ENCODE assay signal across 8 cellular contexts in the genomic region with DNA sequence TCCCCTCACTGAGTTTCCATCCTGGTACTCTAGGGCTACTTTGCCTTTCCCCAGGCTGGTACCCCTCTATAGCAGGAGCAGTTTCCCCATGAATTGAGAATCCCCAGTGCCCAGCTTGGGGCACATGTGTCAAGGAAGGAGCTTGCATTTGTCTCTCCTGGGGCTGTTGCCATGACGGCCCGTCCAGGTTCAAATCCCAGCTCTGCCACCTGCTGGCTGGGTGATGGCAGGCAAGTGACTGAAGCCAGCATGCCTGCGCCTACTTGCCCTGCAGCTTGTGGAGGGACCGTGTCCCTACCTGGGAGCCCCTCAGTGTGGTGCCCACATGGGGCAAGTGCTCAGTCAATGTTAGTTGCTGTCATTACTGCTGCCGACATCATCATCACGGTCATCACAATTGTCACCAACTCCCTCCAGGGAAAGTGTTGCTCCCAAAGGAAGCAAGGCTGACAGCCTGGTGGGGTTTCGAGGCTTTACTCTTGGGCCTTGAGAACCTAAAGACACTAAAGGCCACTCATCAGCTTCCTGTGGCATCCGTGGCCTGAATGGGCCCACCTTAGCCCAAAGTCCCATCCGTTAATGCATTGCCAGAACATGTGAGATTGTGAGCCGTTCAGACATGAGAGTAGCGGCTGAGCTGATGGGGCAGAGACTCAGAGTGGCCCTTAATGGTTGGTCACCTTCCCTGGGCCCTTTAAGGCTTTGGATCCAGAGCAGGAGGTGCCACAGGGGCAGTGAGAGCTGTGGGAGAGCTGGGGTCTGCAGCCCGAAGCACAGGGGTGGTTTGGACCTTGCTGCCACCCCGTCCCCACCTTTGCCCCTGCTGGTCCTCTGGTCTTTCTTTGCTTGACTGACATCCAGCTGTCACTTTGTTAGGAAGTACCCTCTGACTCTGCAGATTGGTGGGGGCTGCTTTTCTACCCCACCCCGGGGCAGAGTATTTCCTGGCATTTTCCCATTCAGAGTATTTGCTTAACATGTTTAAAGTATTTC.
DNase-seq lines count a peak whose midpoint lies in the region; ATAC-seq, FAIRE-seq and TF ChIP-seq lines count a peak whose summit lies in the region.

No MANE protein-coding gene starts in this region.

- TF ChIP-seq CTCF in A673 (conservative IDR thresholded peaks at IDR 0.05; ENCODE audit: low read depth, low read length) (peak; percentile 62), GM23338 (conservative IDR thresholded peaks at IDR 0.05; ENCODE audit: low read depth in 2 of 2) (peak; percentile 62 to 88), GM12878 (IDR thresholded peaks at IDR 0.05 in 2 of 3, conservative IDR thresholded peaks at IDR 0.05 in 1 of 3; ENCODE audit: control insufficient read depth in 2 of 3, extremely low read depth in 1 of 3, insufficient read depth in 1 of 3, low read depth in 3 of 3, low read length in 3 of 3) (peak; percentile 34 to 55 (median 48); a peak in 4 of 6 replicates), RWPE1 (conservative IDR thresholded peaks at IDR 0.05; ENCODE audit: low read depth) (no peak)

- POLR2A ChIA-PET in A673 (lab: Charles Lee; ENCODE audit: low non-redundant PET) (interaction anchor here (0.6 kb wide), 1 partner anchor 13 kb away, joined by 3 read pairs; no protein-coding TSS in a partner anchor), GM12878 (lab: Charles Lee) (no interaction called here), RWPE1 (lab: Yijun Ruan, JAX; ENCODE audit: low non-redundant PET) (no interaction called here)

- BruUV-seq in A673 (replicated peaks; lab: Mats Ljungman, UMichigan): no TSS peak
- BruUV-seq in GM12878 (replicated peaks; lab: Mats Ljungman, UMichigan): no TSS peak

- RAD21 ChIA-PET in GM12878 (lab: Charles Lee; ENCODE audit: unreplicated experiment): interaction anchor here (1.1 to 2.3 kb wide), 2 partner anchors 15 to 227 kb away, joined by 4 to 9 read pairs; no protein-coding TSS in a partner anchor

- in situ Hi-C loops in GM12878 (cut with MboI): no loop called here

- intact Hi-C loops in A673 (cut with micrococcal nuclease; ENCODE audit: unreplicated experiment) (loop anchor here (10.0 kb wide), 1 partner anchor 148 kb away; no protein-coding TSS in a partner anchor), GM12878 (cut with micrococcal nuclease; ENCODE audit: unreplicated experiment) (loop anchor here (1.0 kb wide), 1 partner anchor 227 kb away; no protein-coding TSS in a partner anchor)

- H4K20me1 ChIP-seq in GM23338 (replicated peaks; ENCODE audit: insufficient read depth) (no peaks in the 10 kb centered on the region), GM12878 (ENCODE audit: control insufficient read depth, insufficient read depth) (0 out of 2 replicates have a peak, but pooled peaks cover 3% of the 10 kb centered on the region)

- no peaks in the 10 kb centered on the region for H3K9me3 Mint-ChIP-seq in GM23338

- TF ChIP-seq POLR2A in GM12878 (IDR thresholded peaks at IDR 0.05; ENCODE audit: low read depth, low read length): no peak

- no peak overlapping the region for H3K9ac ChIP-seq in GM12878 (ENCODE audit: control insufficient read depth, insufficient read depth, low read length)

- H3K27me3 ChIP-seq in A673 (replicated peaks; ENCODE audit: insufficient read depth, low read depth, low read length, poor library complexity) (no peaks in the 10 kb centered on the region), GM23338 (ENCODE audit: insufficient read depth) (no peaks in the 10 kb centered on the region), GM12878 (replicated peaks in 1 of 2; ENCODE audit: control insufficient read depth in 2 of 2, insufficient read depth in 2 of 2, low read length in 1 of 2) (no peaks in the 10 kb centered on the region)

- H3K27ac ChIP-seq in A673 (ENCODE audit: low read depth, low read length, poor library complexity, severe bottlenecking) (no peak overlapping the region), GM23338 (ENCODE audit: low read depth) (no peak overlapping the region), GM12878 (ENCODE audit: control insufficient read depth, insufficient read depth) (no peak overlapping the region), RWPE1 (no peak overlapping the region)

- H3F3A ChIP-seq in GM23338 (replicated peaks; ENCODE audit: low read depth): no peaks in the 10 kb centered on the region

- H3K9me3 ChIP-seq in A673 (ENCODE audit: low read depth, low read length, poor library complexity, severe bottlenecking) (no peaks in the 10 kb centered on the region), T-helper 17 cell (ENCODE audit: control insufficient read depth, low read length, poor library complexity, severe bottlenecking) (no peaks in the 10 kb centered on the region), GM12878 (replicated peaks; ENCODE audit: control insufficient read depth, insufficient read depth, low read length) (no peaks in the 10 kb centered on the region)

- SMC1A ChIA-PET in GM12878 (lab: Charles Lee; ENCODE audit: uncharacterized antibody, unreplicated experiment): interaction anchor here (1.3 to 1.8 kb wide), 2 partner anchors 13 to 227 kb away, joined by 5 read pairs; no protein-coding TSS in a partner anchor

- ATAC-seq in GM23338: peak; percentile 83
- peak; percentile 73 for ATAC-seq in T-helper 17 cell
- ATAC-seq in GM12878: peak; percentile 77

- H3K27me3 Mint-ChIP-seq in GM23338 (ENCODE audit: insufficient read depth, low read depth, poor library complexity) (peaks cover 4% of the 10 kb centered on the region), T-helper 17 cell (no peaks in the 10 kb centered on the region)

- H3K4me2 ChIP-seq in GM23338: no peak overlapping the region
- H3K4me2 ChIP-seq in GM12878 (ENCODE audit: control insufficient read depth, insufficient read depth): no peak overlapping the region

- H3K4me3 Mint-ChIP-seq in GM23338 (no peak overlapping the region), T-helper 17 cell (no peak overlapping the region)

- TF ChIP-seq RAD21 in GM12878 (IDR thresholded peaks at IDR 0.05; ENCODE audit: insufficient read depth, low read depth, low read length): peak; percentile 36

- 73% methylated on average over 14 of the region's 14 CpGs for WGBS in GM12878 (ENCODE audit: insufficient coverage, insufficient replicate concordance, low lambda C conversion rate, missing lambda C conversion rate)

- H3K79me2 ChIP-seq in GM23338 (replicated peaks; ENCODE audit: insufficient read depth): no peaks in the 10 kb centered on the region
- no peaks in the 10 kb centered on the region for H3K79me2 ChIP-seq in GM12878 (ENCODE audit: control insufficient read depth, insufficient read depth, low read length)

- no peaks in the 10 kb centered on the region for H3K36me3 ChIP-seq in A673 (ENCODE audit: insufficient read depth, low read length, poor library complexity, severe bottlenecking)
- H3K36me3 ChIP-seq in GM23338 (ENCODE audit: insufficient read depth): no peaks in the 10 kb centered on the region
- no peaks in the 10 kb centered on the region for H3K36me3 ChIP-seq in GM12878 (ENCODE audit: control insufficient read depth in 2 of 2, insufficient read depth in 2 of 2, low read length in 1 of 2)

- H3K4me3 ChIP-seq in A673 (ENCODE audit: low read depth, low read length, poor library complexity, severe bottlenecking): no peak overlapping the region
- H3K4me3 ChIP-seq in GM23338: no peak overlapping the region
- H3K4me3 ChIP-seq in GM12878: no peak overlapping the region

- DNase-seq in A673 (ENCODE audit: low spot score) (peak; percentile 48), GM23338 (ENCODE audit: low spot score) (peak; percentile 79), T-helper 17 cell (peak; percentile 28 to 57 (median 42)), GM12878 (ENCODE audit: low read depth, low spot score) (no peak), iris pigment epithelial cell (ENCODE audit: low read depth) (peak; percentile 59), RWPE1 (ENCODE audit: low spot score) (no peak), NCI-H524 treated with DMSO at 0.1 percent for 48 hours (lab: John Stamatoyannopoulos, UW) (no peak)
- peak; percentile 11 to 35 (median 14) for DNase-seq in stimulated activated CD4-positive, alpha-beta T cell treated with anti-CD3 and anti-CD28 coated beads, TNF-alpha, amount 100 ng/mL, for 1 hour (ENCODE audit: low read depth in 3 of 3, low spot score in 1 of 3)

- TF ChIP-seq EP300 in GM12878 (IDR thresholded peaks at IDR 0.05; ENCODE audit: borderline replicate concordance in 1 of 2, control insufficient read depth in 1 of 2, low read depth in 2 of 2, low read length in 2 of 2): no peak

- H2AFZ ChIP-seq in GM23338: no peak overlapping the region
- no peak overlapping the region for H2AFZ ChIP-seq in GM12878 (ENCODE audit: control insufficient read depth, low read depth, low read length)

- H3K36me3 Mint-ChIP-seq in GM23338 (ENCODE audit: low read depth) (no peaks in the 10 kb centered on the region), T-helper 17 cell (ENCODE audit: low read depth) (peaks cover under 1% of the 10 kb centered on the region)

- H3K4me1 Mint-ChIP-seq in GM23338 (0 out of 3 replicates have a peak, but pooled peaks cover 3% of the 10 kb centered on the region), T-helper 17 cell (peaks cover 14% of the 10 kb centered on the region)

- H3K27ac Mint-ChIP-seq in GM23338 (no peak overlapping the region), T-helper 17 cell (no peak overlapping the region)

- CTCF ChIA-PET in A673 (lab: Charles Lee) (interaction anchor here (0.6 kb wide), 1 partner anchor 247 kb away, joined by 3 read pairs; no protein-coding TSS in a partner anchor), GM12878 (lab: Yijun Ruan, JAX) (interaction anchor here (0.9 to 2.2 kb wide), 9 partner anchors 9 to 274 kb away, joined by 3 to 14 read pairs (median 4); no protein-coding TSS in a partner anchor), RWPE1 (lab: Yijun Ruan, JAX) (no interaction called here)

- no peaks in the 10 kb centered on the region for H3K4me1 ChIP-seq in A673 (ENCODE audit: insufficient read depth, low read length, poor library complexity, severe bottlenecking)
- H3K4me1 ChIP-seq in GM23338 (ENCODE audit: insufficient read depth): no peaks in the 10 kb centered on the region
- no peaks in the 10 kb centered on the region for H3K4me1 ChIP-seq in GM12878 (ENCODE audit: control insufficient read depth, insufficient read depth, low read length)

- no peaks in the 10 kb centered on the region for H3K9me2 ChIP-seq in GM23338 (ENCODE audit: insufficient read depth)

- no peak for FAIRE-seq in GM12878 (lab: Jason Lieb, UNC)

TF ChIP-seq in GM23338, 12 proteins besides CTCF, POLR2A, EP300 and RAD21 (continues in another document):
- TF ChIP-seq EZH2 (IDR thresholded peaks at IDR 0.05; ENCODE audit: low read depth, unreplicated experiment): no peak

TF ChIP-seq in GM12878, 131 proteins besides CTCF, POLR2A, EP300 and RAD21:
- peak; percentile 48 for TF ChIP-seq SMC3 (IDR thresholded peaks at IDR 0.05; ENCODE audit: borderline replicate concordance, low read length)
- no peak for TF ChIP-seq SREBF1 (IDR thresholded peaks at IDR 0.05; ENCODE audit: low read length)
- TF ChIP-seq POU2F2 (IDR thresholded peaks at IDR 0.05; ENCODE audit: borderline replicate concordance, low read depth, low read length): no peak

Comparison
In these comparisons a context has a peak if more than half of its experiments do, and no peak if none do; other contexts are left out.
1. DNase-seq: peak in A673 (single experiment), GM23338 (single experiment), T-helper 17 cell (3 of 3), iris pigment epithelial cell (single experiment) and stimulated activated CD4-positive, alpha-beta T cell treated with anti-CD3 and anti-CD28 coated beads, TNF-alpha, amount 100 ng/mL, for 1 hour (3 of 3); none in GM12878 (single experiment), RWPE1 (single experiment) and NCI-H524 treated with DMSO at 0.1 percent for 48 hours (single experiment).
2. Peak in every context shown above with its lines, with median percentiles within 50 percentile points of each other: ATAC-seq.